8 cellular contexts compared by ENCODE assay signal in genomic region chr7:5634107-5634950, GRCh38. TPM values are rescaled to one million over a fixed set of nuclear protein-coding genes. Genes with fewer than 3 reads are reported as not detected.
DNase-seq lines count a peak whose midpoint lies in the region; ATAC-seq and TF ChIP-seq lines count a peak whose summit lies in the region.

No MANE protein-coding gene starts in this region.

- H3K4me3 Mint-ChIP-seq in naive thymus-derived CD4-positive, alpha-beta T cell, result no peak overlapping the region

- intact Hi-C loops in naive thymus-derived CD4-positive, alpha-beta T cell (cut with micrococcal nuclease), result loop anchor here in 1 of 2 donors (5.0 kb wide), 1 partner anchor 33 kb away; no protein-coding TSS in a partner anchor

- peak overlapping the region; percentile 31 for H3K27ac ChIP-seq in naive thymus-derived CD4-positive, alpha-beta T cell (ENCODE audit: low read depth, low read length)

- H3K9me3 Mint-ChIP-seq in naive thymus-derived CD4-positive, alpha-beta T cell, result peaks cover 0 to 2% (median 0%) of the 10 kb centered on the region in 11 donors

- H3K27ac Mint-ChIP-seq in naive thymus-derived CD4-positive, alpha-beta T cell, result peak overlapping the region in 6 of 9 donors; percentile 25 to 82 (median 58)

- peaks cover 20 to 23% of the 10 kb centered on the region in 2 donors for H3K4me1 ChIP-seq in naive thymus-derived CD4-positive, alpha-beta T cell (ENCODE audit: control insufficient read depth in 2 of 2, insufficient read depth in 2 of 2, low read length in 2 of 2)

- POLR2A ChIA-PET in naive thymus-derived CD4-positive, alpha-beta T cell (lab: Charles Lee), result no interaction called here

- no peaks in the 10 kb centered on the region for H3K27me3 ChIP-seq in naive thymus-derived CD4-positive, alpha-beta T cell (ENCODE audit: control insufficient read depth in 2 of 2, insufficient read depth in 2 of 2, low read length in 2 of 2)

- H3K9me3 ChIP-seq in naive thymus-derived CD4-positive, alpha-beta T cell (ENCODE audit: control insufficient read depth in 2 of 3, low read length in 3 of 3), result no peaks in the 10 kb centered on the region

- H3K36me3 ChIP-seq in naive thymus-derived CD4-positive, alpha-beta T cell (ENCODE audit: control insufficient read depth in 2 of 3, insufficient read depth in 3 of 3, low read length in 3 of 3), result peaks cover 4 to 71% (median 14%) of the 10 kb centered on the region in 3 experiments

- no peak for TF ChIP-seq CTCF in AG09309 (IDR thresholded peaks at IDR 0.05; ENCODE audit: control insufficient read depth, insufficient read depth, low read depth, low read length, missing control alignments)

- no peak for ATAC-seq in naive thymus-derived CD4-positive, alpha-beta T cell
- no peak for ATAC-seq in GM21723 (IDR thresholded peaks at IDR 0.05; ENCODE audit: unreplicated experiment)
- no peak for ATAC-seq in esophagus mucosa

- H3K4me1 Mint-ChIP-seq in naive thymus-derived CD4-positive, alpha-beta T cell, result peaks cover 26 to 63% (median 58%) of the 10 kb centered on the region in 7 donors

- peak; percentile 75 for DNase-seq in AG09309 (ENCODE audit: low read depth)
- DNase-seq in NCI-H2227 treated with DMSO at 0.1 percent for 48 hours (lab: John Stamatoyannopoulos, UW), result peak; percentile 29
- peak; percentile 68 for DNase-seq in epidermal melanocyte (ENCODE audit: insufficient read length, low spot score)
- no peak for DNase-seq in naive thymus-derived CD4-positive, alpha-beta T cell
- DNase-seq in NCI-H146 (lab: John Stamatoyannopoulos, UW), result no peak
- no peak for DNase-seq in mesenteric fat pad (ENCODE audit: low spot score)

- H3K36me3 Mint-ChIP-seq in naive thymus-derived CD4-positive, alpha-beta T cell, result peaks cover 5 to 30% (median 13%) of the 10 kb centered on the region in 5 donors

- CTCF ChIA-PET in naive thymus-derived CD4-positive, alpha-beta T cell (lab: Charles Lee), result no interaction called here

- peak overlapping the region; percentile 10 for H3K4me3 ChIP-seq in AG09309 (ENCODE audit: control insufficient read depth, low read depth, low read length)
- H3K4me3 ChIP-seq in naive thymus-derived CD4-positive, alpha-beta T cell (ENCODE audit: low read length), result no peak overlapping the region

- H3K27me3 Mint-ChIP-seq in naive thymus-derived CD4-positive, alpha-beta T cell, result no peaks in the 10 kb centered on the region

RNA-seq across cellular contexts. Expression of gene FSCN1, which starts 41.7 kb away (rescaled TPM):
- total RNA-seq in naive thymus-derived CD4-positive, alpha-beta T cell, result 10 to 100 TPM in 1 of 5 experiments, 1 to 10 TPM in 4; 1.1 to 22.6 (median 6.2) TPM
- polyA plus RNA-seq in naive thymus-derived CD4-positive, alpha-beta T cell, result under 1 TPM in 1 of 2 donors, not detected in 1; 0.09 TPM
- total RNA-seq in esophagus mucosa, result 166 TPM
- 43.1 TPM for total RNA-seq in mesenteric fat pad

Comparison
In these comparisons a context has a peak if more than half of its experiments do, and no peak if none do; other contexts are left out.
1. DNase-seq: peak in AG09309 (single experiment), NCI-H2227 treated with DMSO at 0.1 percent for 48 hours (single experiment) and epidermal melanocyte (single experiment); none in naive thymus-derived CD4-positive, alpha-beta T cell (0 of 9), NCI-H146 (single experiment) and mesenteric fat pad (single experiment).